1 cellular context compared by ENCODE assay signal in the genomic region with DNA sequence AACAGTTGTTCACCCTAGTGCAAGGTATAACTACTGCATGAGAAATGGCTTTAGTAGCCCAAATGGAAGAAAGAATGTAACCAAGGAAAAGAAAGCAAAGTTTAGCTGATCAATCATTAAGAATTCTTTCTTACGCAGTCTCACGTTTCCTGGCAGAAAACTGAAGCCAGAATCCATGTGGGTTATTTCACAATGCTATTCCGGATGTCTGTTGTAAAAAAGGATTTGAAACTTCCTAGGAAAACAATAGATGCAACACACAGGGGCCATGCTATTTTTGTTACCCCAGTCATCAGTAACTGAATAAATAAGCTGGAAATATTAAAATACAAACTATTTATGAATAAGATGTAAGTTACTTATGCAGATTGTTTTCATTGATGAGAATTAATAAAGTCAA.
TF ChIP-seq lines count a peak whose summit lies in the region.

No MANE protein-coding gene starts in this region.

TF ChIP-seq in HepG2, 621 proteins besides CTCF, POLR2A, EP300 and RAD21:
- TF ChIP-seq ATF2 (CRISPR knock-in tag; IDR thresholded peaks at IDR 0.05) (no peak), NKX3-1 (CRISPR knock-in tag; IDR thresholded peaks at IDR 0.05) (no peak), ZBTB33 (CRISPR knock-in tag; IDR thresholded peaks at IDR 0.05) (no peak), JDP2 (CRISPR knock-in tag; IDR thresholded peaks at IDR 0.05; ENCODE audit: borderline replicate concordance) (no peak), ATF3 (CRISPR knock-in tag; IDR thresholded peaks at IDR 0.05) (no peak)
- TF ChIP-seq, protein P1, sequence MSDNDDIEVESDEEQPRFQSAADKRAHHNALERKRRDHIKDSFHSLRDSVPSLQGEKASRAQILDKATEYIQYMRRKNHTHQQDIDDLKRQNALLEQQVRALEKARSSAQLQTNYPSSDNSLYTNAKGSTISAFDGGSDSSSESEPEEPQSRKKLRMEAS (IDR thresholded peaks at IDR 0.05): no peak
